9 cellular contexts compared by ENCODE assay signal in the genomic region with DNA sequence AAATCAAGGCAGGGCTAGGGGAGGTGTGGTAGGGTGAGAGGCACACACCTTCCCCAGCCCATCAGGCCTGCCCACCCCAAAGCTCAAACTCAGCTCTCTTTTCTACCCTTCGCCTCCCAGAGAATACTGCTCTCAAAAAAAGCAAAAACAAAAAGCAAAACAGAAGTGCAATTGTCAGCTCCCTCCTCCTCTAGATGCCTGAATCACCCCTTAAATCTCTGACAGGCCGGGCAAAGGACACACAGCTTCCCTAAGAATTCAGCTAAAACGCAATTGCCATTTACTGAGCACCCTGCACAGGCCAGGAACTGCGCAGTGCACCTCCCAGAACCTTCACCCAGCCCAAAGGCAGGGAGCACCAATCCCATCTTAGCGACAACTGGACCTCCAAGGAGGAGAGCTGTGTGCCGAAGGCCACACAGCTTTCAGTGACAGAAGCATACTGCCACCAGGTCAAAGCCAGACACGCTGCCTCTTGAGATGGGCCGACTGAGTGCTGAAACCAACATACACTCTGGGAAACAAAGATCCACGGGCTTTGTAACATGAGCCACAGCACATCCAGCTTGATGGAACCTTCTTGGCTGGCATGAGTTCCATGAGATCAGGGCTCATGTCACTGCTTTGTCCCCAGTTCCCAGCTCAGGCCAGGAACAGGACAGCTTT. TPM values are rescaled to one million over a fixed set of nuclear protein-coding genes. Genes with fewer than 3 reads are reported as not detected.
DNase-seq lines count a peak whose midpoint lies in the region; ATAC-seq and TF ChIP-seq lines count a peak whose summit lies in the region.
"Had no signal": no experiment of that assay in that cellular context is flagged by ENCODE, and none has a peak within 500 bp of the region (broad histone marks: within the 10 kb centered on the region; RNA-seq: fewer than 3 reads in every experiment).

No MANE protein-coding gene starts in this region.

- DNase-seq in right lobe of liver (no peak), caudate nucleus (lab: John Stamatoyannopoulos, UW) (no peak), myocyte (ENCODE audit: low read depth) (peak; percentile 48), vagina (ENCODE audit: extremely low spot score in 2 of 2) (no peak), NCI-H446 (lab: John Stamatoyannopoulos, UW) (no peak), DMS 273 (lab: John Stamatoyannopoulos, UW; ENCODE audit: unreplicated experiment) (no peak), HT-29 (ENCODE audit: low spot score) (no peak)
- DNase-seq: Calu3 had no signal

- TF ChIP-seq CTCF in liver (IDR thresholded peaks at IDR 0.05; ENCODE audit: low read depth, low read length, missing input control) (no peak), right lobe of liver (IDR thresholded peaks at IDR 0.05) (no peak), vagina (IDR thresholded peaks at IDR 0.05) (no peak)

- WGBS in liver = 79% methylated on average over 9 of the region's 9 CpGs
- 69% methylated on average over 4 of the region's 9 CpGs for WGBS in right lobe of liver (ENCODE audit: insufficient coverage, low coverage, low lambda C conversion rate, missing lambda C conversion rate)

- H3K27ac ChIP-seq in liver (ENCODE audit: low read depth in 1 of 2, low read length in 2 of 2) = peak overlapping the region; percentile 26 to 54
- H3K27ac ChIP-seq in right lobe of liver = no peak overlapping the region
- peak overlapping the region; percentile 29 for H3K27ac ChIP-seq in caudate nucleus (ENCODE audit: low read depth, low read length)
- H3K27ac ChIP-seq in vagina = peak overlapping the region; percentile 97

- no peaks in the 10 kb centered on the region for H3K9me3 ChIP-seq in liver (ENCODE audit: control insufficient read depth in 4 of 4, low read length in 3 of 4)
- no peaks in the 10 kb centered on the region for H3K9me3 ChIP-seq in right lobe of liver
- H3K9me3 ChIP-seq in vagina = no peaks in the 10 kb centered on the region

- intact Hi-C loops in right lobe of liver (cut with DNase I) = no loop called here
- intact Hi-C loops in vagina (cut with DNase I) = no loop called here

- ATAC-seq in right lobe of liver = no peak

- H3K4me1 ChIP-seq in liver (ENCODE audit: control insufficient read depth in 4 of 4, insufficient read depth in 4 of 4, low read length in 3 of 4) (peaks cover 0 to 10% (median 2%) of the 10 kb centered on the region in 4 donors), right lobe of liver (no peaks in the 10 kb centered on the region), vagina (peaks cover 99% of the 10 kb centered on the region)

- H3K4me3 ChIP-seq in liver (ENCODE audit: low read depth in 1 of 3, low read length in 3 of 3) (no peak overlapping the region), right lobe of liver (no peak overlapping the region), vagina (no peak overlapping the region)

- no peaks in the 10 kb centered on the region for H3K27me3 ChIP-seq in liver (ENCODE audit: control insufficient read depth in 4 of 4, insufficient read depth in 4 of 4, low read length in 3 of 4)
- H3K27me3 ChIP-seq in right lobe of liver = no peaks in the 10 kb centered on the region
- H3K27me3 ChIP-seq in vagina = no peaks in the 10 kb centered on the region

- H3K9ac ChIP-seq in liver (ENCODE audit: low read depth in 1 of 2, low read length in 2 of 2) = no peak overlapping the region

- TF ChIP-seq RAD21 in liver (IDR thresholded peaks at IDR 0.05) = no peak

- H3K36me3 ChIP-seq in liver (ENCODE audit: control insufficient read depth in 4 of 4, insufficient read depth in 3 of 4, low read depth in 1 of 4, low read length in 3 of 4) = no peaks in the 10 kb centered on the region
- no peaks in the 10 kb centered on the region for H3K36me3 ChIP-seq in right lobe of liver
- H3K36me3 ChIP-seq in vagina = peaks cover 0 to 12% of the 10 kb centered on the region in 2 donors

- TF ChIP-seq POLR2A in right lobe of liver (IDR thresholded peaks at IDR 0.05) (no peak), vagina (IDR thresholded peaks at IDR 0.05) (no peak)

TF ChIP-seq in liver, 16 proteins besides CTCF, POLR2A, EP300 and RAD21:
- TF ChIP-seq, protein P1, sequence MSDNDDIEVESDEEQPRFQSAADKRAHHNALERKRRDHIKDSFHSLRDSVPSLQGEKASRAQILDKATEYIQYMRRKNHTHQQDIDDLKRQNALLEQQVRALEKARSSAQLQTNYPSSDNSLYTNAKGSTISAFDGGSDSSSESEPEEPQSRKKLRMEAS (IDR thresholded peaks at IDR 0.05) = no peak
- TF ChIP-seq RXRA (IDR thresholded peaks at IDR 0.05) = no peak
- no peak for TF ChIP-seq NR2F2 (IDR thresholded peaks at IDR 0.05)
- no peak for TF ChIP-seq SP1 (IDR thresholded peaks at IDR 0.05)
- no peak for TF ChIP-seq HNF4A (conservative IDR thresholded peaks at IDR 0.05)
- no peak for TF ChIP-seq JUND (IDR thresholded peaks at IDR 0.05)
- no peak for TF ChIP-seq FOXA1 (IDR thresholded peaks at IDR 0.05)
- TF ChIP-seq, protein P2, sequence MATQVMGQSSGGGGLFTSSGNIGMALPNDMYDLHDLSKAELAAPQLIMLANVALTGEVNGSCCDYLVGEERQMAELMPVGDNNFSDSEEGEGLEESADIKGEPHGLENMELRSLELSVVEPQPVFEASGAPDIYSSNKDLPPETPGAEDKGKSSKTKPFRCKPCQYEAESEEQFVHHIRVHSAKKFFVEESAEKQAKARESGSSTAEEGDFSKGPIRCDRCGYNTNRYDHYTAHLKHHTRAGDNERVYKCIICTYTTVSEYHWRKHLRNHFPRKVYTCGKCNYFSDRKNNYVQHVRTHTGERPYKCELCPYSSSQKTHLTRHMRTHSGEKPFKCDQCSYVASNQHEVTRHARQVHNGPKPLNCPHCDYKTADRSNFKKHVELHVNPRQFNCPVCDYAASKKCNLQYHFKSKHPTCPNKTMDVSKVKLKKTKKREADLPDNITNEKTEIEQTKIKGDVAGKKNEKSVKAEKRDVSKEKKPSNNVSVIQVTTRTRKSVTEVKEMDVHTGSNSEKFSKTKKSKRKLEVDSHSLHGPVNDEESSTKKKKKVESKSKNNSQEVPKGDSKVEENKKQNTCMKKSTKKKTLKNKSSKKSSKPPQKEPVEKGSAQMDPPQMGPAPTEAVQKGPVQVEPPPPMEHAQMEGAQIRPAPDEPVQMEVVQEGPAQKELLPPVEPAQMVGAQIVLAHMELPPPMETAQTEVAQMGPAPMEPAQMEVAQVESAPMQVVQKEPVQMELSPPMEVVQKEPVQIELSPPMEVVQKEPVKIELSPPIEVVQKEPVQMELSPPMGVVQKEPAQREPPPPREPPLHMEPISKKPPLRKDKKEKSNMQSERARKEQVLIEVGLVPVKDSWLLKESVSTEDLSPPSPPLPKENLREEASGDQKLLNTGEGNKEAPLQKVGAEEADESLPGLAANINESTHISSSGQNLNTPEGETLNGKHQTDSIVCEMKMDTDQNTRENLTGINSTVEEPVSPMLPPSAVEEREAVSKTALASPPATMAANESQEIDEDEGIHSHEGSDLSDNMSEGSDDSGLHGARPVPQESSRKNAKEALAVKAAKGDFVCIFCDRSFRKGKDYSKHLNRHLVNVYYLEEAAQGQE (IDR thresholded peaks at IDR 0.05) = no peak

RNA-seq across cellular contexts. Expression of a gene that starts 53.4 kb away (rescaled TPM):
- total RNA-seq in liver (1 to 10 TPM; 1.7 to 4.6 TPM), right lobe of liver (10 to 100 TPM in 1 of 6 experiments, 1 to 10 TPM in 5; 1.8 to 13.5 (median 4.1) TPM), myocyte (10.6 and 21.9 TPM in 2 replicates), vagina (56.2 TPM)
- 1 to 10 TPM; 2.2 to 2.3 TPM for polyA plus RNA-seq in liver
- 31.0 TPM for polyA plus RNA-seq in myocyte (2012)
- total RNA-seq in HT-29 (2014; rRNA removed; shearing (Covaris generic)) = 6.3 and 8.0 TPM in 2 replicates

Comparison
In these comparisons a context has a peak if more than half of its experiments do, and no peak if none do; other contexts are left out.
1. H3K27ac ChIP-seq: peak in liver (2 of 2), caudate nucleus (single experiment) and vagina (single experiment); none in right lobe of liver (0 of 3).